14 cellular contexts compared by ENCODE assay signal in the genomic region with DNA sequence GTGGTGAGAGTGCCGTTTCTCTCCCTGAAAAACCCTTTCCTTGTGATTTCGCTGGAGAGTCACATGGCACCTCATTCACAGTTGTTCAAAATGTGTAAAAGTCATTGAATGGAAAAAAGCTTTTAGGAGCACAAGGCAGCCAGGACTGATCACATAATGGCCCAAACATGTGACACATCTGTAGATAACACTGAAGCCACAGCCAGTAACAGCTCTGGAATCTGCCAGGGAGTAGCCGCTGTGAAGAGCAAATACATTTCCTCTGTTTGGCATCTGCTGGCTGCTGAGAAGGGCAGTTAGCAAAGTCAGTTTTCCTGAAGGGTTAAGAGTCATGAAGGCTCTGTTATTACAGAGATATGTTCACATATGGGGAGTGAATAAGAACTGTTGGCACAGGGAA.
DNase-seq lines count a peak whose midpoint lies in the region; ATAC-seq, FAIRE-seq and TF ChIP-seq lines count a peak whose summit lies in the region.
"Had no signal": no experiment of that assay in that cellular context is flagged by ENCODE, and none has a peak within 500 bp of the region (broad histone marks: within the 10 kb centered on the region; RNA-seq: fewer than 3 reads in every experiment).

No MANE protein-coding gene starts in this region.

- POLR2A ChIA-PET in HepG2 (lab: Yijun Ruan, JAX) = no interaction called here

- H4K20me1 ChIP-seq in HepG2 (ENCODE audit: insufficient read depth, low read length) = no peaks in the 10 kb centered on the region

- no peak for TF ChIP-seq RAD21 in HepG2 (CRISPR knock-in tag; IDR thresholded peaks at IDR 0.05)

- CTCF ChIA-PET in HepG2 (lab: Yijun Ruan, JAX; ENCODE audit: low intra/inter-chr PET ratio, low total read pairs) = no interaction called here

- no peak for FAIRE-seq in HepG2 (lab: Jason Lieb, UNC)

- BruUV-seq in HepG2 (replicated peaks; lab: Mats Ljungman, UMichigan) = no TSS peak

- no peaks in the 10 kb centered on the region for H3K27me3 ChIP-seq in HepG2 (ENCODE audit: control insufficient read depth in 1 of 2, insufficient read depth in 2 of 2, low read length in 2 of 2)
- H3K27me3 ChIP-seq in adrenal gland = no peaks in the 10 kb centered on the region
- H3K27me3 ChIP-seq in prostate gland (replicated peaks; ENCODE audit: insufficient read depth) = no peaks in the 10 kb centered on the region
- H3K27me3 ChIP-seq: esophagus muscularis mucosa, tibial nerve had no signal

- no peak overlapping the region for H2AFZ ChIP-seq in HepG2 (ENCODE audit: low read length)

- no peak for TF ChIP-seq CTCF in HepG2 (CRISPR knock-in tag; IDR thresholded peaks at IDR 0.05)
- no peak for TF ChIP-seq CTCF in adrenal gland (IDR thresholded peaks at IDR 0.05)
- TF ChIP-seq CTCF in prostate gland (IDR thresholded peaks at IDR 0.05) = no peak

- ATAC-seq in HepG2 = no peak
- ATAC-seq: activated naive CD4-positive, alpha-beta T cell treated with anti-CD3 and anti-CD28 coated beads, Interleukin-2, amount 50 U/mL, for 72 hours had no signal

- TF ChIP-seq POLR2A in HepG2 (IDR thresholded peaks at IDR 0.05; ENCODE audit: insufficient read depth in 1 of 2, low read depth in 2 of 2, low read length in 2 of 2) = no peak
- no peak for TF ChIP-seq POLR2A in adrenal gland (IDR thresholded peaks at IDR 0.05)
- no peak for TF ChIP-seq POLR2A in prostate gland (IDR thresholded peaks at IDR 0.05)

- no peak overlapping the region for H3K9ac ChIP-seq in HepG2 (ENCODE audit: insufficient read depth, low read depth, low read length)

- H3K4me1 ChIP-seq in HepG2 (ENCODE audit: insufficient read depth, low read length) (no peaks in the 10 kb centered on the region), adrenal gland (replicated peaks in 1 of 2) (no peaks in the 10 kb centered on the region), prostate gland (replicated peaks) (no peaks in the 10 kb centered on the region)
- H3K4me1 ChIP-seq: esophagus muscularis mucosa, tibial nerve had no signal

- DNase-seq in AG20443 (ENCODE audit: low spot score) (peak; percentile 81), LHCN-M2 (ENCODE audit: low read depth) (peak; percentile 76), dermis microvascular lymphatic vessel endothelial cell (ENCODE audit: low read depth in 2 of 2) (peak; percentile 3 to 41), HepG2 (ENCODE audit: low spot score) (peak; percentile 5), mesenteric fat pad (ENCODE audit: low spot score) (no peak), adrenal gland (no peak), prostate gland (ENCODE audit: low spot score) (no peak), NOMO-1 (lab: John Stamatoyannopoulos, UW; ENCODE audit: unreplicated experiment in 2 of 2) (no peak)
- DNase-seq: activated B cell treated with CpG ODN at 0.5 μM for 24 hours; NCI-H1092 treated with DMSO at 0.1 percent for 48 hours; stimulated activated CD4-positive, alpha-beta T cell treated with anti-CD3 and anti-CD28 coated beads, Interleukin-1b, Interleukin-23, amount 100 ng/mL, for 48 hours had no signal

- no peaks in the 10 kb centered on the region for H3K36me3 ChIP-seq in HepG2 (replicated peaks in 1 of 2; ENCODE audit: control insufficient read depth in 1 of 2, insufficient read depth in 2 of 2, low read length in 2 of 2)
- no peaks in the 10 kb centered on the region for H3K36me3 ChIP-seq in adrenal gland (replicated peaks in 1 of 2)
- no peaks in the 10 kb centered on the region for H3K36me3 ChIP-seq in prostate gland
- H3K36me3 ChIP-seq: esophagus muscularis mucosa, tibial nerve had no signal

- H3K27ac ChIP-seq in HepG2 (ENCODE audit: extremely low read length, insufficient read depth, low read length) = no peak overlapping the region
- H3K27ac ChIP-seq in adrenal gland = no peak overlapping the region
- no peak overlapping the region for H3K27ac ChIP-seq in prostate gland
- H3K27ac ChIP-seq: esophagus muscularis mucosa, tibial nerve had no signal

- TF ChIP-seq EP300 in HepG2 (IDR thresholded peaks at IDR 0.05; ENCODE audit: low read depth in 2 of 2, low read length in 2 of 2) (no peak), HepG2 (CRISPR knock-in tag; IDR thresholded peaks at IDR 0.05; ENCODE audit: borderline replicate concordance) (no peak)

- H3K4me3 ChIP-seq in HepG2 (replicated peaks in 1 of 3; ENCODE audit: insufficient read depth in 1 of 3, low read depth in 2 of 3, low read length in 3 of 3) (no peak overlapping the region), adrenal gland (no peak overlapping the region), prostate gland (no peak overlapping the region)
- H3K4me3 ChIP-seq: esophagus muscularis mucosa, tibial nerve had no signal

- in situ Hi-C loops in HepG2 (cut with HindIII; ENCODE audit: extremely low pct_ligation_motif_present, low pct_unique_long_range_greater_than_20kb) = no loop called here

- 5% methylated on average over 2 of the region's 3 CpGs for WGBS in HepG2 (ENCODE audit: low lambda C conversion rate)
- WGBS in adrenal gland, 4 donors = 48 to 57% (median 53%) methylated on average over 3 of the region's 3 CpGs
- WGBS in prostate gland = 27% methylated on average over 3 of the region's 3 CpGs

- no peaks in the 10 kb centered on the region for H3K79me2 ChIP-seq in HepG2 (ENCODE audit: insufficient read depth, low read length)

- no peak overlapping the region for H3K4me2 ChIP-seq in HepG2 (ENCODE audit: low read depth, low read length)

- intact Hi-C loops in HepG2 (cut with micrococcal nuclease; ENCODE audit: unreplicated experiment) = no loop called here
- intact Hi-C loops in adrenal gland (cut with DNase I) = no loop called here
- intact Hi-C loops in prostate gland (cut with DNase I) = no loop called here

- H3K9me3 ChIP-seq in HepG2 (ENCODE audit: low read length) (no peaks in the 10 kb centered on the region), adrenal gland (replicated peaks in 1 of 3) (no peaks in the 10 kb centered on the region), prostate gland (no peaks in the 10 kb centered on the region)
- H3K9me3 ChIP-seq: esophagus muscularis mucosa, tibial nerve had no signal

TF ChIP-seq in HepG2, 621 proteins besides CTCF, POLR2A, EP300 and RAD21:
- TF ChIP-seq ZKSCAN1 (IDR thresholded peaks at IDR 0.05; ENCODE audit: low read length) (no peak), RELA (CRISPR knock-in tag; IDR thresholded peaks at IDR 0.05) (no peak), ZNF619 (CRISPR knock-in tag; IDR thresholded peaks at IDR 0.05) (no peak), ARID2 (CRISPR knock-in tag; IDR thresholded peaks at IDR 0.05; ENCODE audit: borderline replicate concordance) (no peak), ZNF329 (CRISPR knock-in tag; IDR thresholded peaks at IDR 0.05; ENCODE audit: low read depth) (no peak), TMF1 (CRISPR knock-in tag; IDR thresholded peaks at IDR 0.05; ENCODE audit: low read depth) (no peak), ZNF121 (CRISPR knock-in tag; IDR thresholded peaks at IDR 0.05) (no peak), HES4 (CRISPR knock-in tag; IDR thresholded peaks at IDR 0.05; ENCODE audit: borderline replicate concordance) (no peak), GATAD2A (CRISPR knock-in tag; IDR thresholded peaks at IDR 0.05) (no peak), ZBTB38 (CRISPR knock-in tag; IDR thresholded peaks at IDR 0.05) (no peak), ZNF331 (CRISPR knock-in tag; IDR thresholded peaks at IDR 0.05) (no peak), ZNF547 (CRISPR knock-in tag; IDR thresholded peaks at IDR 0.05) (no peak), HOXA9 (CRISPR knock-in tag; IDR thresholded peaks at IDR 0.05; ENCODE audit: borderline replicate concordance) (no peak), ZNF781 (CRISPR knock-in tag; IDR thresholded peaks at IDR 0.05; ENCODE audit: borderline replicate concordance, not compliant biosample characterization) (no peak), MXI1 (IDR thresholded peaks at IDR 0.05; ENCODE audit: borderline replicate concordance, low read depth, low read length) (no peak), ZNF468 (CRISPR knock-in tag; IDR thresholded peaks at IDR 0.05) (no peak), CENPT (CRISPR knock-in tag; IDR thresholded peaks at IDR 0.05; ENCODE audit: low read depth) (no peak)
- TF ChIP-seq, protein P1, sequence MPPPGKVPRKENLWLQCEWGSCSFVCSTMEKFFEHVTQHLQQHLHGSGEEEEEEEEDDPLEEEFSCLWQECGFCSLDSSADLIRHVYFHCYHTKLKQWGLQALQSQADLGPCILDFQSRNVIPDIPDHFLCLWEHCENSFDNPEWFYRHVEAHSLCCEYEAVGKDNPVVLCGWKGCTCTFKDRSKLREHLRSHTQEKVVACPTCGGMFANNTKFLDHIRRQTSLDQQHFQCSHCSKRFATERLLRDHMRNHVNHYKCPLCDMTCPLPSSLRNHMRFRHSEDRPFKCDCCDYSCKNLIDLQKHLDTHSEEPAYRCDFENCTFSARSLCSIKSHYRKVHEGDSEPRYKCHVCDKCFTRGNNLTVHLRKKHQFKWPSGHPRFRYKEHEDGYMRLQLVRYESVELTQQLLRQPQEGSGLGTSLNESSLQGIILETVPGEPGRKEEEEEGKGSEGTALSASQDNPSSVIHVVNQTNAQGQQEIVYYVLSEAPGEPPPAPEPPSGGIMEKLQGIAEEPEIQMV (CRISPR knock-in tag; IDR thresholded peaks at IDR 0.05; ENCODE audit: low read depth) = no peak
- TF ChIP-seq, protein P2, sequence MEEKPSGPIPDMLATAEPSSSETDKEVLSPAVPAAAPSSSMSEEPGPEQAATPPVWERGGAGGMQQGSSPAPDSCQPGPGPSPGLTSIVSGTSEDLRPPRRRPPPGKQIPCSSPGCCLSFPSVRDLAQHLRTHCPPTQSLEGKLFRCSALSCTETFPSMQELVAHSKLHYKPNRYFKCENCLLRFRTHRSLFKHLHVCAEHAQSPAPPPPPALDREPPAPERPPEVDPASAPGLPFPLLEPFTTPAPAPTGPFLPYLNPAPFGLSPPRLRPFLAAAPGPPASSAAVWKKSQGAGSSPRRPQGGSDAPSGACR (CRISPR knock-in tag; IDR thresholded peaks at IDR 0.05) = no peak

Comparison
In these comparisons a context has a peak if more than half of its experiments do, and no peak if none do; other contexts are left out.
1. DNase-seq: peak in AG20443 (single experiment), LHCN-M2 (single experiment), dermis microvascular lymphatic vessel endothelial cell (2 of 2) and HepG2 (single experiment); none in mesenteric fat pad (single experiment), adrenal gland (0 of 7), prostate gland (single experiment) and NOMO-1 (0 of 2).